Comparison of ENCODE assay signal across 1 cellular context in the genomic region with DNA sequence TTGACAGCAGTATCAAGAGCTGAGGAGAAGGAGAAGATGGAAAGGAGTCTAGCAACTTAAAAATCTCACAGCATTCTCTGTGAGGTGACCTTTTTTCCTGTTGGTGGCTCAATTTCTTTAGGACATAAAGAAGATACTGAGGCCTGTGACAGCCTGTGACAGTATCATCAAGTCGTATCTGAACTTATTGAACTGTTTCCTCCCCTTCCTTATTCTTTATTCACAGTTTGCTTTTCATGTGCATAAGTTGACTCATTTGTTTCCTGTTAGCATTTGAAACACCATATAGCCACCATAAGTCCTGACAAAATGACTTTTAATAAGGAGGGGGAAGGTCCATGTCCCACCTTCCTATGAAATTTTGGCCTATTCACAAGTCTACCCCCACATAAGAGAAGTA.
TF ChIP-seq lines count a peak whose summit lies in the region.

No MANE protein-coding gene starts in this region.

TF ChIP-seq in GM23338, 12 proteins besides CTCF, POLR2A, EP300 and RAD21:
- TF ChIP-seq, protein P1, sequence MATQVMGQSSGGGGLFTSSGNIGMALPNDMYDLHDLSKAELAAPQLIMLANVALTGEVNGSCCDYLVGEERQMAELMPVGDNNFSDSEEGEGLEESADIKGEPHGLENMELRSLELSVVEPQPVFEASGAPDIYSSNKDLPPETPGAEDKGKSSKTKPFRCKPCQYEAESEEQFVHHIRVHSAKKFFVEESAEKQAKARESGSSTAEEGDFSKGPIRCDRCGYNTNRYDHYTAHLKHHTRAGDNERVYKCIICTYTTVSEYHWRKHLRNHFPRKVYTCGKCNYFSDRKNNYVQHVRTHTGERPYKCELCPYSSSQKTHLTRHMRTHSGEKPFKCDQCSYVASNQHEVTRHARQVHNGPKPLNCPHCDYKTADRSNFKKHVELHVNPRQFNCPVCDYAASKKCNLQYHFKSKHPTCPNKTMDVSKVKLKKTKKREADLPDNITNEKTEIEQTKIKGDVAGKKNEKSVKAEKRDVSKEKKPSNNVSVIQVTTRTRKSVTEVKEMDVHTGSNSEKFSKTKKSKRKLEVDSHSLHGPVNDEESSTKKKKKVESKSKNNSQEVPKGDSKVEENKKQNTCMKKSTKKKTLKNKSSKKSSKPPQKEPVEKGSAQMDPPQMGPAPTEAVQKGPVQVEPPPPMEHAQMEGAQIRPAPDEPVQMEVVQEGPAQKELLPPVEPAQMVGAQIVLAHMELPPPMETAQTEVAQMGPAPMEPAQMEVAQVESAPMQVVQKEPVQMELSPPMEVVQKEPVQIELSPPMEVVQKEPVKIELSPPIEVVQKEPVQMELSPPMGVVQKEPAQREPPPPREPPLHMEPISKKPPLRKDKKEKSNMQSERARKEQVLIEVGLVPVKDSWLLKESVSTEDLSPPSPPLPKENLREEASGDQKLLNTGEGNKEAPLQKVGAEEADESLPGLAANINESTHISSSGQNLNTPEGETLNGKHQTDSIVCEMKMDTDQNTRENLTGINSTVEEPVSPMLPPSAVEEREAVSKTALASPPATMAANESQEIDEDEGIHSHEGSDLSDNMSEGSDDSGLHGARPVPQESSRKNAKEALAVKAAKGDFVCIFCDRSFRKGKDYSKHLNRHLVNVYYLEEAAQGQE (IDR thresholded peaks at IDR 0.05; ENCODE audit: unreplicated experiment), result no peak
- TF ChIP-seq CREB1 (CRISPR knock-in tag; IDR thresholded peaks at IDR 0.05; ENCODE audit: low read depth), result no peak
- no peak for TF ChIP-seq ZNF331 (CRISPR knock-in tag; IDR thresholded peaks at IDR 0.05; ENCODE audit: low read depth)
- TF ChIP-seq JUNB (IDR thresholded peaks at IDR 0.05; ENCODE audit: unreplicated experiment), result no peak
- no peak for TF ChIP-seq NANOG (IDR thresholded peaks at IDR 0.05; ENCODE audit: borderline replicate concordance)
- TF ChIP-seq, protein P2, sequence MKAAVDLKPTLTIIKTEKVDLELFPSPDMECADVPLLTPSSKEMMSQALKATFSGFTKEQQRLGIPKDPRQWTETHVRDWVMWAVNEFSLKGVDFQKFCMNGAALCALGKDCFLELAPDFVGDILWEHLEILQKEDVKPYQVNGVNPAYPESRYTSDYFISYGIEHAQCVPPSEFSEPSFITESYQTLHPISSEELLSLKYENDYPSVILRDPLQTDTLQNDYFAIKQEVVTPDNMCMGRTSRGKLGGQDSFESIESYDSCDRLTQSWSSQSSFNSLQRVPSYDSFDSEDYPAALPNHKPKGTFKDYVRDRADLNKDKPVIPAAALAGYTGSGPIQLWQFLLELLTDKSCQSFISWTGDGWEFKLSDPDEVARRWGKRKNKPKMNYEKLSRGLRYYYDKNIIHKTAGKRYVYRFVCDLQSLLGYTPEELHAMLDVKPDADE (IDR thresholded peaks at IDR 0.05), result no peak
- no peak for TF ChIP-seq EZH2phosphoT487 (IDR thresholded peaks at IDR 0.05; ENCODE audit: unreplicated experiment)
- TF ChIP-seq ZNF114 (CRISPR knock-in tag; IDR thresholded peaks at IDR 0.05), result no peak
- TF ChIP-seq EZH2 (IDR thresholded peaks at IDR 0.05; ENCODE audit: low read depth, unreplicated experiment), result no peak
- no peak for TF ChIP-seq POLR2AphosphoS5 (IDR thresholded peaks at IDR 0.05; ENCODE audit: low read depth)
- TF ChIP-seq STAT1 (IDR thresholded peaks at IDR 0.05; ENCODE audit: unreplicated experiment), result no peak
